29 cellular contexts compared by ENCODE assay signal in genomic region chr13:25143693-25144092, GRCh38. TPM values are rescaled to one million over a fixed set of nuclear protein-coding genes. Genes with fewer than 3 reads are reported as not detected.
"Had no signal": no experiment of that assay in that cellular context is flagged by ENCODE, and none has a peak within 500 bp of the region (broad histone marks: within the 10 kb centered on the region; RNA-seq: fewer than 3 reads in every experiment).

No MANE protein-coding gene starts in this region.

- H3K36me3 ChIP-seq: ascending aorta, brain microvascular endothelial cell, esophagus muscularis mucosa, gastrocnemius medialis, heart left ventricle had no signal

- H3K4me1 ChIP-seq: ascending aorta, esophagus muscularis mucosa, foreskin keratinocyte, gastrocnemius medialis, heart left ventricle had no signal

- ATAC-seq: activated CD4-positive, alpha-beta T cell treated with anti-CD3 and anti-CD28 coated beads for 36 hours; activated naive CD4-positive, alpha-beta T cell treated with anti-CD3 and anti-CD28 coated beads, Interleukin-2, amount 50 U/mL, for 72 hours; activated T-cell treated with anti-CD3 and anti-CD28 coated beads, Interleukin-2, amount 50 U/mL, for 72 hours; effector memory CD8-positive, alpha-beta T cell; foreskin keratinocyte; gastrocnemius medialis; heart left ventricle had no signal

- H3K4me3 ChIP-seq: ascending aorta, coronary artery, esophagus muscularis mucosa, gastrocnemius medialis, heart left ventricle had no signal

- H3K27me3 ChIP-seq: ascending aorta, brain microvascular endothelial cell, gastrocnemius medialis had no signal

- H3K27ac ChIP-seq: ascending aorta, brain microvascular endothelial cell, coronary artery, esophagus muscularis mucosa, foreskin keratinocyte, gastrocnemius medialis, heart left ventricle had no signal

- DNase-seq: activated CD4-positive, alpha-beta memory T cell treated with anti-CD3 and anti-CD28 coated beads for 36 hours; activated CD4-positive, alpha-beta T cell treated with anti-CD3 and anti-CD28 coated beads for 36 hours; activated CD4-positive, alpha-beta T cell treated with anti-CD3 and anti-CD28 coated beads, Interleukin-2, amount 10 ng/mL, durations not matched to agents 24 days and 14 days; activated CD4-positive, CD25-positive, alpha-beta regulatory T cell; activated CD4-positive, CD25-positive, alpha-beta regulatory T cell treated with anti-CD3 and anti-CD28 coated beads, Interleukin-2, amount 50 U/mL, for 72 hours; activated CD8-positive, alpha-beta memory T cell treated with anti-CD3 and anti-CD28 coated beads, Interleukin-2, amount 50 U/mL, for 48 hours; activated gamma-delta T cell; activated naive CD4-positive, alpha-beta T cell; activated naive CD4-positive, alpha-beta T cell treated with anti-CD3 and anti-CD28 coated beads, Interleukin-2, amount 10 ng/mL, durations not matched to agents 7 days and 5 days; activated naive CD8-positive, alpha-beta T cell treated with anti-CD3 and anti-CD28 coated beads, Interleukin-2, amount 10 ng/mL, durations not matched to agents 7 days and 5 days; activated T-cell treated with anti-CD3 and anti-CD28 coated beads for 4 hours; activated T-cell treated with anti-CD3 and anti-CD28 coated beads, Interleukin-2, amount 50 U/mL, for 24 hours; activated T-cell treated with anti-CD3 and anti-CD28 coated beads, Interleukin-2, amount 50 U/mL, for 72 hours; brain microvascular endothelial cell; effector CD4-positive, alpha-beta T cell; effector memory CD8-positive, alpha-beta T cell; erythroblast; foreskin keratinocyte; gastrocnemius medialis; glutamatergic neuron; heart left ventricle; T-helper 2 cell had no signal

- H3K9me3 ChIP-seq: ascending aorta, esophagus muscularis mucosa, gastrocnemius medialis, heart left ventricle had no signal

RNA-seq across cellular contexts. Expression of gene AMER2, which starts 28.4 kb away (rescaled TPM):
- total RNA-seq: activated CD4-positive, alpha-beta memory T cell treated with anti-CD3 and anti-CD28 coated beads for 36 hours; activated CD4-positive, alpha-beta T cell treated with anti-CD3 and anti-CD28 coated beads for 36 hours; activated CD4-positive, alpha-beta T cell treated with anti-CD3 and anti-CD28 coated beads, Interleukin-2, amount 10 ng/mL, durations not matched to agents 24 days and 14 days; activated naive CD4-positive, alpha-beta T cell treated with anti-CD3 and anti-CD28 coated beads, Interleukin-2, amount 50 U/mL, for 72 hours; activated naive CD8-positive, alpha-beta T cell treated with anti-CD3 and anti-CD28 coated beads, Interleukin-2, amount 10 ng/mL, durations not matched to agents 7 days and 5 days; ascending aorta; bronchial epithelial cell; cardiac septum; foreskin keratinocyte; heart left ventricle; T-helper 1 cell treated with Interleukin-12 subunit alpha and Interleukin-12 subunit beta and Interleukin-4 antibody, amounts not matched to agents 30 ng/mL and 1 ng/mL, for 36 hours had no signal
- polyA plus RNA-seq: foreskin keratinocyte, heart left ventricle had no signal

RNA-seq across cellular contexts. Expression of gene PABPC3, which starts 47.8 kb away (rescaled TPM):
- total RNA-seq: ascending aorta, cardiac septum, gastrocnemius medialis had no signal
